ENCODE assay signal across 8 cellular contexts in genomic region chr2:216081487-216082387, GRCh38. TPM values are rescaled to one million over a fixed set of nuclear protein-coding genes. Genes with fewer than 3 reads are reported as not detected.
DNase-seq lines count a peak whose midpoint lies in the region; ATAC-seq and TF ChIP-seq lines count a peak whose summit lies in the region.

Gene PECR, minus strand, starts transcription at chr2:216081809. Its CDS starts 68 bp downstream, at chr2:216081741.
Gene TMEM169, plus strand, starts transcription at chr2:216081919. Its CDS starts 14,045 bp downstream, at chr2:216095964.

- WGBS in hepatocyte (ENCODE audit: low lambda C conversion rate, missing lambda C conversion rate): 2% methylated on average over 51 of the region's 60 CpGs
- WGBS in aorta, 2 donors: 0 to 1% methylated on average over 57 to 60 of the region's 60 CpGs

- no peaks in the 10 kb centered on the region for H3K27me3 ChIP-seq in ascending aorta
- H3K27me3 ChIP-seq in hepatocyte: peaks cover 5% of the 10 kb centered on the region
- H3K27me3 ChIP-seq in aorta (ENCODE audit: control insufficient read depth in 1 of 2, insufficient read depth in 2 of 2, low read length in 1 of 2): no peaks in the 10 kb centered on the region

- intact Hi-C loops in ascending aorta (cut with DNase I) (loop anchor here (2.0 kb wide), 1 partner anchor 27 kb away; the partner anchor contains the start of gene XRCC5), aorta (cut with DNase I) (no loop called here)

- in situ Hi-C loops in GM13977 (cut with MboI; ENCODE audit: low pct_unique_long_range_greater_than_20kb, low sequenced_read_pairs, unreplicated experiment): no loop called here

- H3K4me2 ChIP-seq in hepatocyte: peak within 1 kb of the TSS; percentile 95

- H2AFZ ChIP-seq in hepatocyte: peak within 1 kb of the TSS; percentile 96

- H3K27ac Mint-ChIP-seq in T-helper 2 cell treated with Interferon-gamma antibody and Interleukin-4, amounts not matched to agents 5 μg/mL and 100 μg/mL, for 36 hours: peak within 1 kb of the TSS; percentile 87

- ATAC-seq in HG02642 (IDR thresholded peaks at IDR 0.05; ENCODE audit: poor library complexity, unreplicated experiment) (peak; percentile 96), aorta (ENCODE audit: low FRiP score) (peak; percentile 97)

- peaks cover 47% of the 10 kb centered on the region for H3K4me1 Mint-ChIP-seq in T-helper 2 cell treated with Interferon-gamma antibody and Interleukin-4, amounts not matched to agents 5 μg/mL and 100 μg/mL, for 36 hours (ENCODE audit: low read depth)

- H3K27ac ChIP-seq in ascending aorta (no peak within 1 kb of the TSS), hepatocyte (peak within 1 kb of the TSS; percentile 49), aorta (ENCODE audit: low read depth in 1 of 2, low read length in 2 of 2) (no peak within 1 kb of the TSS)

- no peaks in the 10 kb centered on the region for H4K20me1 ChIP-seq in hepatocyte (ENCODE audit: insufficient read depth, poor library complexity, severe bottlenecking)

- peak within 1 kb of the TSS; percentile 96 for H3K4me3 Mint-ChIP-seq in T-helper 2 cell treated with Interferon-gamma antibody and Interleukin-4, amounts not matched to agents 5 μg/mL and 100 μg/mL, for 36 hours

- H3K4me1 ChIP-seq in ascending aorta: peaks cover 0 to 9% of the 10 kb centered on the region in 2 donors
- H3K4me1 ChIP-seq in hepatocyte (ENCODE audit: insufficient read depth): no peaks in the 10 kb centered on the region
- no peaks in the 10 kb centered on the region for H3K4me1 ChIP-seq in aorta (ENCODE audit: control insufficient read depth in 1 of 2, insufficient read depth in 2 of 2, low read length in 2 of 2)

- H3K9me3 ChIP-seq in ascending aorta (no peaks in the 10 kb centered on the region), hepatocyte (ENCODE audit: low read depth) (no peaks in the 10 kb centered on the region), aorta (ENCODE audit: control insufficient read depth, low read length) (no peaks in the 10 kb centered on the region)

- H3K9me3 Mint-ChIP-seq in T-helper 2 cell treated with Interferon-gamma antibody and Interleukin-4, amounts not matched to agents 5 μg/mL and 100 μg/mL, for 36 hours: no peaks in the 10 kb centered on the region

- H3K27me3 Mint-ChIP-seq in T-helper 2 cell treated with Interferon-gamma antibody and Interleukin-4, amounts not matched to agents 5 μg/mL and 100 μg/mL, for 36 hours (ENCODE audit: low read depth): no peaks in the 10 kb centered on the region

- H3K79me2 ChIP-seq in hepatocyte: peaks cover 15% of the 10 kb centered on the region

- TF ChIP-seq CTCF in GM13977 (IDR thresholded peaks at IDR 0.05; ENCODE audit: extremely low read depth, insufficient read depth, missing control alignments) (no peak), ascending aorta (IDR thresholded peaks at IDR 0.05) (no peak), hepatocyte (IDR thresholded peaks at IDR 0.05; ENCODE audit: poor library complexity) (no peak)

- DNase-seq in GM13977 (ENCODE audit: low spot score) (peak; percentile 90), NCI-H1417 treated with DMSO at 0.1 percent for 48 hours (lab: John Stamatoyannopoulos, UW) (peak; percentile 47), ascending aorta (ENCODE audit: low spot score in 2 of 2) (peak; percentile 36 to 81), hepatocyte (ENCODE audit: low spot score) (peak; percentile 86), retina (peak; percentile 90), aorta (peak; percentile 88 to 94)
- DNase-seq in T-helper 2 cell treated with Interferon-gamma antibody and Interleukin-4, amounts not matched to agents 5 μg/mL and 100 μg/mL, for 36 hours (ENCODE audit: low spot score): peak; percentile 79

- H3K9me2 ChIP-seq in hepatocyte (replicated peaks; ENCODE audit: insufficient read depth): no peaks in the 10 kb centered on the region

- H3K4me3 ChIP-seq in ascending aorta: peak within 1 kb of the TSS; percentile 52 to 69
- H3K4me3 ChIP-seq in hepatocyte: peak within 1 kb of the TSS; percentile 95
- H3K4me3 ChIP-seq in aorta (ENCODE audit: low read length in 2 of 2): peak within 1 kb of the TSS; percentile 35 to 37

- peaks cover 9% of the 10 kb centered on the region for H3K36me3 Mint-ChIP-seq in T-helper 2 cell treated with Interferon-gamma antibody and Interleukin-4, amounts not matched to agents 5 μg/mL and 100 μg/mL, for 36 hours (ENCODE audit: low read depth)

- no peaks in the 10 kb centered on the region for H3K36me3 ChIP-seq in ascending aorta
- no peaks in the 10 kb centered on the region for H3K36me3 ChIP-seq in hepatocyte (replicated peaks; ENCODE audit: insufficient read depth, low read depth)
- no peaks in the 10 kb centered on the region for H3K36me3 ChIP-seq in aorta (ENCODE audit: control insufficient read depth in 1 of 2, insufficient read depth in 2 of 2, low read length in 1 of 2)

RNA-seq across cellular contexts. Expression of gene PECR, which starts in this region (rescaled TPM):
- 32.2 TPM for total RNA-seq in ascending aorta
- 24.6 and 32.4 TPM in 2 replicates for total RNA-seq in hepatocyte
- 13.8 and 17.4 TPM in 2 replicates for polyA plus RNA-seq in hepatocyte
- total RNA-seq in aorta: 1 to 10 TPM; 3.0 to 5.6 TPM
- polyA plus RNA-seq in aorta: 1 to 10 TPM; 2.8 to 9.3 TPM

RNA-seq across cellular contexts. Expression of gene TMEM169, which starts in this region (rescaled TPM):
- total RNA-seq in ascending aorta (7.3 TPM), hepatocyte (1.1 and 1.8 TPM in 2 replicates), aorta (under 1 TPM; 0.32 to 0.72 TPM)
- polyA plus RNA-seq in hepatocyte (0.91 and 0.97 TPM in 2 replicates), aorta (not detected)

Comparison
In these comparisons a context has a peak if more than half of its experiments do, and no peak if none do; other contexts are left out.
1. H3K4me3 ChIP-seq: peak in every context shown above with its lines; median percentile 95 in hepatocyte; 60 in ascending aorta; 36 in aorta.